Comparison of ENCODE assay signal across 1 cellular context in the genomic region with DNA sequence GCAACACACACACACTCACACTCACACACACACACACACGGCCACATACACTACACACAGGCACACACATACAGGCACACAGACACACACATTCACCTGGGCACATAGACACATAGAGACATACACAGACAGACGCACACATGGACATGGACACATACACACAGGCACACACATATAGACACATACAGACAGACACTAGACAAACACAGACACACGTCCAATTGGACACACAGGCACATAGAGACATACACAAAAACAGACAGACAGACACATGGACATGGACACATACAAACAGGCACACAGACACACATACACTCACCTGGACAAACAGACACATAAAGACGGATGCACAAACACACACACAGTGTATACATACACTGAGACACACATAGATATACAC.
TF ChIP-seq lines count a peak whose summit lies in the region.

No MANE protein-coding gene starts in this region.

TF ChIP-seq in K562, 482 proteins besides CTCF, POLR2A, EP300 and RAD21 (continued from another document):
- TF ChIP-seq, protein P1, sequence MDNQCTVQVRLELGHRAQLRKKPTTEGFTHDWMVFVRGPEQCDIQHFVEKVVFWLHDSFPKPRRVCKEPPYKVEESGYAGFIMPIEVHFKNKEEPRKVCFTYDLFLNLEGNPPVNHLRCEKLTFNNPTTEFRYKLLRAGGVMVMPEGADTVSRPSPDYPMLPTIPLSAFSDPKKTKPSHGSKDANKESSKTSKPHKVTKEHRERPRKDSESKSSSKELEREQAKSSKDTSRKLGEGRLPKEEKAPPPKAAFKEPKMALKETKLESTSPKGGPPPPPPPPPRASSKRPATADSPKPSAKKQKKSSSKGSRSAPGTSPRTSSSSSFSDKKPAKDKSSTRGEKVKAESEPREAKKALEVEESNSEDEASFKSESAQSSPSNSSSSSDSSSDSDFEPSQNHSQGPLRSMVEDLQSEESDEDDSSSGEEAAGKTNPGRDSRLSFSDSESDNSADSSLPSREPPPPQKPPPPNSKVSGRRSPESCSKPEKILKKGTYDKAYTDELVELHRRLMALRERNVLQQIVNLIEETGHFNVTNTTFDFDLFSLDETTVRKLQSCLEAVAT (IDR thresholded peaks at IDR 0.05) = peak in 1 of 2 experiments; percentile 72; a peak in 2 of 4 replicates
- TF ChIP-seq GABPB1 (CRISPR knock-in tag; IDR thresholded peaks at IDR 0.05) (no peak), CAMTA2 (CRISPR knock-in tag; conservative IDR thresholded peaks at IDR 0.05) (no peak), MEF2D (tag; conservative IDR thresholded peaks at IDR 0.05; ENCODE audit: low read depth) (no peak), RBM39 (optimal IDR thresholded peaks at IDR 0.05; ENCODE audit: low read depth, low read length) (no peak), ZNF212 (CRISPR knock-in tag; IDR thresholded peaks at IDR 0.05) (no peak), ZBTB2 (IDR thresholded peaks at IDR 0.05) (peak; percentile 21; the same call in 1 of the 2 replicates), NCOA4 (IDR thresholded peaks at IDR 0.05; ENCODE audit: partially characterized antibody) (no peak), SLC30A9 (CRISPR knock-in tag; IDR thresholded peaks at IDR 0.05) (no peak), MCM7 (IDR thresholded peaks at IDR 0.05) (peak in 1 of 2 experiments; percentile 96; a peak in 3 of 4 replicates), WHSC1 (IDR thresholded peaks at IDR 0.05; ENCODE audit: low read length) (no peak), ZKSCAN8 (CRISPR knock-in tag; IDR thresholded peaks at IDR 0.05) (no peak), DIDO1 (tag; IDR thresholded peaks at IDR 0.05; ENCODE audit: low read depth) (no peak), ARNT (IDR thresholded peaks at IDR 0.05) (no peak), CREBBP (IDR thresholded peaks at IDR 0.05; ENCODE audit: low read depth, low read length) (no peak), NKRF (IDR thresholded peaks at IDR 0.05; ENCODE audit: borderline replicate concordance) (peak; percentile 30; the same call in 1 of the 2 replicates), SP1 (CRISPR knock-in tag; IDR thresholded peaks at IDR 0.05) (no peak), ZFPM2 (CRISPR knock-in tag; IDR thresholded peaks at IDR 0.05) (no peak), KAT8 (IDR thresholded peaks at IDR 0.05; ENCODE audit: low read depth) (no peak), ARHGAP35 (IDR thresholded peaks at IDR 0.05; ENCODE audit: partially characterized antibody) (no peak)
- TF ChIP-seq, protein P2, sequence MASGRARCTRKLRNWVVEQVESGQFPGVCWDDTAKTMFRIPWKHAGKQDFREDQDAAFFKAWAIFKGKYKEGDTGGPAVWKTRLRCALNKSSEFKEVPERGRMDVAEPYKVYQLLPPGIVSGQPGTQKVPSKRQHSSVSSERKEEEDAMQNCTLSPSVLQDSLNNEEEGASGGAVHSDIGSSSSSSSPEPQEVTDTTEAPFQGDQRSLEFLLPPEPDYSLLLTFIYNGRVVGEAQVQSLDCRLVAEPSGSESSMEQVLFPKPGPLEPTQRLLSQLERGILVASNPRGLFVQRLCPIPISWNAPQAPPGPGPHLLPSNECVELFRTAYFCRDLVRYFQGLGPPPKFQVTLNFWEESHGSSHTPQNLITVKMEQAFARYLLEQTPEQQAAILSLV (tag; IDR thresholded peaks at IDR 0.05) = no peak
- TF ChIP-seq, protein P3, sequence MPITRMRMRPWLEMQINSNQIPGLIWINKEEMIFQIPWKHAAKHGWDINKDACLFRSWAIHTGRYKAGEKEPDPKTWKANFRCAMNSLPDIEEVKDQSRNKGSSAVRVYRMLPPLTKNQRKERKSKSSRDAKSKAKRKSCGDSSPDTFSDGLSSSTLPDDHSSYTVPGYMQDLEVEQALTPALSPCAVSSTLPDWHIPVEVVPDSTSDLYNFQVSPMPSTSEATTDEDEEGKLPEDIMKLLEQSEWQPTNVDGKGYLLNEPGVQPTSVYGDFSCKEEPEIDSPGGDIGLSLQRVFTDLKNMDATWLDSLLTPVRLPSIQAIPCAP (CRISPR knock-in tag; IDR thresholded peaks at IDR 0.05; ENCODE audit: borderline replicate concordance) = no peak
TF ChIP-seq in K562: peak in this region for 8.
